Comparison of ENCODE assay signal across 2 cellular contexts in the genomic region with DNA sequence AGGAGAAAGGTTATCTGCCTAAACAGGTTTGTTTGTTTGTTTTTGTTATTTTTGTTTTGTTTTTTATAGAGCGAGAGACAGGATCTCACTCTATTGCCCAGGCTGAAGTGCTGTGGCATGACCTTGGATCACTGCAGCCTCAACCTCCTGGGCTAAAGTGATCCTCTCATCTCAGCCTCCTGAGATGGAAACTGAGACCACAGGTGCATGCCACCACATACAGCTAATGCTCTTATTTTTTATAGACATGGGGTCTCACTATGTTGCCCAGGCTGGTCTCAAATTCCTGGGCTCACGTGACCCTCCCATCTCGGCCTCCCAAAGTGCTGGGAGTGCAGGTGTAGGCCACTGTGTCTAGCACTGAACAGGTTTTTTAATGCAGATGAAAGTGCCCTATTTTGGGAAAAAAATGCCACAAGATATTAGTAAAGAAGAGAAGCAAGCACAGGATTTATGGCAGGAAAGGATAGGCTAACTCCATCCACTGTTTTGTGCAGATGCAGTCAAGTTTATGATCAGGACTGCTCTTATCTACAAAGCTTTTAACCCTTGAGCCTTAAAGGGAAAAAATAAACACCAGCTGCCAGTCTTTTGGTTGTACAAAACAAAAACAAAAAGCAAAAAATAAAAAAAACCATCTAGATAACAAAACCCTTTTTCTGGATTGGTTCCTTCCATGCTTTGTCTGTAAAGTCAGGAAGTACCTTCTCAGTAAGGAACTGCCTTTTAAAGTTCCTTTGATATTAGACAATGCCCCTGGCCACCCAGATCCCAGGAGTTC.
TF ChIP-seq lines count a peak whose summit lies in the region.

No MANE protein-coding gene starts in this region.

TF ChIP-seq in WTC11, 78 proteins besides CTCF, POLR2A, EP300 and RAD21 (continues in another document):
- TF ChIP-seq, protein P1, sequence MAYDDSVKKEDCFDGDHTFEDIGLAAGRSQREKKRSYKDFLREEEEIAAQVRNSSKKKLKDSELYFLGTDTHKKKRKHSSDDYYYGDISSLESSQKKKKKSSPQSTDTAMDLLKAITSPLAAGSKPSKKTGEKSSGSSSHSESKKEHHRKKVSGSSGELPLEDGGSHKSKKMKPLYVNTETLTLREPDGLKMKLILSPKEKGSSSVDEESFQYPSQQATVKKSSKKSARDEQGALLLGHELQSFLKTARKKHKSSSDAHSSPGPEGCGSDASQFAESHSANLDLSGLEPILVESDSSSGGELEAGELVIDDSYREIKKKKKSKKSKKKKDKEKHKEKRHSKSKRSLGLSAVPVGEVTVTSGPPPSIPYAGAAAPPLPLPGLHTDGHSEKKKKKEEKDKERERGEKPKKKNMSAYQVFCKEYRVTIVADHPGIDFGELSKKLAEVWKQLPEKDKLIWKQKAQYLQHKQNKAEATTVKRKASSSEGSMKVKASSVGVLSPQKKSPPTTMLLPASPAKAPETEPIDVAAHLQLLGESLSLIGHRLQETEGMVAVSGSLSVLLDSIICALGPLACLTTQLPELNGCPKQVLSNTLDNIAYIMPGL (CRISPR knock-in tag; IDR thresholded peaks at IDR 0.05), result no peak
- TF ChIP-seq FOXJ3 (CRISPR knock-in tag; IDR thresholded peaks at IDR 0.05; ENCODE audit: borderline replicate concordance), result no peak
- TF ChIP-seq ZNF232 (CRISPR knock-in tag; IDR thresholded peaks at IDR 0.05), result no peak
- no peak for TF ChIP-seq E2F5 (CRISPR knock-in tag; IDR thresholded peaks at IDR 0.05)
- TF ChIP-seq STAT6 (CRISPR knock-in tag; conservative IDR thresholded peaks at IDR 0.05; ENCODE audit: low read depth), result no peak
- no peak for TF ChIP-seq GRHL2 (CRISPR knock-in tag; IDR thresholded peaks at IDR 0.05; ENCODE audit: insufficient replicate concordance, severe bottlenecking)
- no peak for TF ChIP-seq MAX (CRISPR knock-in tag; IDR thresholded peaks at IDR 0.05)
- no peak for TF ChIP-seq MYBL2 (CRISPR knock-in tag; IDR thresholded peaks at IDR 0.05)
- TF ChIP-seq CREB1 (CRISPR knock-in tag; IDR thresholded peaks at IDR 0.05), result no peak
- no peak for TF ChIP-seq SMAD3 (CRISPR knock-in tag; IDR thresholded peaks at IDR 0.05; ENCODE audit: borderline replicate concordance)
- TF ChIP-seq ZNF219 (CRISPR knock-in tag; IDR thresholded peaks at IDR 0.05; ENCODE audit: borderline replicate concordance), result no peak
- TF ChIP-seq FOXK1 (CRISPR knock-in tag; IDR thresholded peaks at IDR 0.05), result no peak
- TF ChIP-seq GABPB1 (CRISPR knock-in tag; IDR thresholded peaks at IDR 0.05), result no peak
- no peak for TF ChIP-seq PREB (CRISPR knock-in tag; IDR thresholded peaks at IDR 0.05; ENCODE audit: borderline replicate concordance)
- no peak for TF ChIP-seq ZNF512 (CRISPR knock-in tag; IDR thresholded peaks at IDR 0.05; ENCODE audit: borderline replicate concordance)
- TF ChIP-seq GTF2I (CRISPR knock-in tag; conservative IDR thresholded peaks at IDR 0.05), result peak; percentile 96
- no peak for TF ChIP-seq SMAD4 (CRISPR knock-in tag; IDR thresholded peaks at IDR 0.05)
- TF ChIP-seq, protein P2, sequence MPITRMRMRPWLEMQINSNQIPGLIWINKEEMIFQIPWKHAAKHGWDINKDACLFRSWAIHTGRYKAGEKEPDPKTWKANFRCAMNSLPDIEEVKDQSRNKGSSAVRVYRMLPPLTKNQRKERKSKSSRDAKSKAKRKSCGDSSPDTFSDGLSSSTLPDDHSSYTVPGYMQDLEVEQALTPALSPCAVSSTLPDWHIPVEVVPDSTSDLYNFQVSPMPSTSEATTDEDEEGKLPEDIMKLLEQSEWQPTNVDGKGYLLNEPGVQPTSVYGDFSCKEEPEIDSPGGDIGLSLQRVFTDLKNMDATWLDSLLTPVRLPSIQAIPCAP (CRISPR knock-in tag; IDR thresholded peaks at IDR 0.05), result no peak

TF ChIP-seq in HepG2, 621 proteins besides CTCF, POLR2A, EP300 and RAD21 (continues in another document):
- TF ChIP-seq EED (CRISPR knock-in tag; IDR thresholded peaks at IDR 0.05), result no peak
- TF ChIP-seq, protein P3, sequence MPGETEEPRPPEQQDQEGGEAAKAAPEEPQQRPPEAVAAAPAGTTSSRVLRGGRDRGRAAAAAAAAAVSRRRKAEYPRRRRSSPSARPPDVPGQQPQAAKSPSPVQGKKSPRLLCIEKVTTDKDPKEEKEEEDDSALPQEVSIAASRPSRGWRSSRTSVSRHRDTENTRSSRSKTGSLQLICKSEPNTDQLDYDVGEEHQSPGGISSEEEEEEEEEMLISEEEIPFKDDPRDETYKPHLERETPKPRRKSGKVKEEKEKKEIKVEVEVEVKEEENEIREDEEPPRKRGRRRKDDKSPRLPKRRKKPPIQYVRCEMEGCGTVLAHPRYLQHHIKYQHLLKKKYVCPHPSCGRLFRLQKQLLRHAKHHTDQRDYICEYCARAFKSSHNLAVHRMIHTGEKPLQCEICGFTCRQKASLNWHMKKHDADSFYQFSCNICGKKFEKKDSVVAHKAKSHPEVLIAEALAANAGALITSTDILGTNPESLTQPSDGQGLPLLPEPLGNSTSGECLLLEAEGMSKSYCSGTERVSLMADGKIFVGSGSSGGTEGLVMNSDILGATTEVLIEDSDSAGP (CRISPR knock-in tag; IDR thresholded peaks at IDR 0.05; ENCODE audit: borderline replicate concordance), result no peak
- no peak for TF ChIP-seq ZNF143 (CRISPR knock-in tag; IDR thresholded peaks at IDR 0.05)
- TF ChIP-seq ZNF652 (CRISPR knock-in tag; IDR thresholded peaks at IDR 0.05; ENCODE audit: borderline replicate concordance, low read depth), result peak; percentile 88
- no peak for TF ChIP-seq ZNF766 (CRISPR knock-in tag; IDR thresholded peaks at IDR 0.05; ENCODE audit: borderline replicate concordance)
- TF ChIP-seq REPIN1 (CRISPR knock-in tag; IDR thresholded peaks at IDR 0.05; ENCODE audit: borderline replicate concordance, low read depth), result 0 out of 2 replicates have a peak, but pooled peaks have one; percentile 21
- TF ChIP-seq PREB (CRISPR knock-in tag; IDR thresholded peaks at IDR 0.05), result no peak
- TF ChIP-seq HNF4A (CRISPR knock-in tag; IDR thresholded peaks at IDR 0.05), result no peak
- no peak for TF ChIP-seq PLRG1 (conservative IDR thresholded peaks at IDR 0.05)
- no peak for TF ChIP-seq ARNT2 (CRISPR knock-in tag; IDR thresholded peaks at IDR 0.05; ENCODE audit: low read depth)
- TF ChIP-seq REST (IDR thresholded peaks at IDR 0.05; ENCODE audit: borderline replicate concordance in 1 of 2, low read depth in 1 of 2, low read length in 2 of 2), result no peak
- TF ChIP-seq PAF1 (CRISPR knock-in tag; IDR thresholded peaks at IDR 0.05), result no peak
- no peak for TF ChIP-seq FOXO4 (CRISPR knock-in tag; conservative IDR thresholded peaks at IDR 0.05)
- TF ChIP-seq SALL1 (CRISPR knock-in tag; IDR thresholded peaks at IDR 0.05), result no peak
- peak; percentile 94 for TF ChIP-seq ZNF770 (CRISPR knock-in tag; IDR thresholded peaks at IDR 0.05)
- TF ChIP-seq MED1 (CRISPR knock-in tag; IDR thresholded peaks at IDR 0.05), result no peak
- TF ChIP-seq TBL1XR1 (IDR thresholded peaks at IDR 0.05; ENCODE audit: borderline replicate concordance, low read length, partially characterized antibody), result no peak
- no peak for TF ChIP-seq FOXP1 (IDR thresholded peaks at IDR 0.05)
- peak; percentile 42; the same call in 1 of the 2 replicates for TF ChIP-seq FOXP1 (CRISPR knock-in tag; IDR thresholded peaks at IDR 0.05)
- no peak for TF ChIP-seq ZNF224 (CRISPR knock-in tag; IDR thresholded peaks at IDR 0.05)
- TF ChIP-seq ZNF33B (CRISPR knock-in tag; IDR thresholded peaks at IDR 0.05), result no peak
- TF ChIP-seq, protein P4, sequence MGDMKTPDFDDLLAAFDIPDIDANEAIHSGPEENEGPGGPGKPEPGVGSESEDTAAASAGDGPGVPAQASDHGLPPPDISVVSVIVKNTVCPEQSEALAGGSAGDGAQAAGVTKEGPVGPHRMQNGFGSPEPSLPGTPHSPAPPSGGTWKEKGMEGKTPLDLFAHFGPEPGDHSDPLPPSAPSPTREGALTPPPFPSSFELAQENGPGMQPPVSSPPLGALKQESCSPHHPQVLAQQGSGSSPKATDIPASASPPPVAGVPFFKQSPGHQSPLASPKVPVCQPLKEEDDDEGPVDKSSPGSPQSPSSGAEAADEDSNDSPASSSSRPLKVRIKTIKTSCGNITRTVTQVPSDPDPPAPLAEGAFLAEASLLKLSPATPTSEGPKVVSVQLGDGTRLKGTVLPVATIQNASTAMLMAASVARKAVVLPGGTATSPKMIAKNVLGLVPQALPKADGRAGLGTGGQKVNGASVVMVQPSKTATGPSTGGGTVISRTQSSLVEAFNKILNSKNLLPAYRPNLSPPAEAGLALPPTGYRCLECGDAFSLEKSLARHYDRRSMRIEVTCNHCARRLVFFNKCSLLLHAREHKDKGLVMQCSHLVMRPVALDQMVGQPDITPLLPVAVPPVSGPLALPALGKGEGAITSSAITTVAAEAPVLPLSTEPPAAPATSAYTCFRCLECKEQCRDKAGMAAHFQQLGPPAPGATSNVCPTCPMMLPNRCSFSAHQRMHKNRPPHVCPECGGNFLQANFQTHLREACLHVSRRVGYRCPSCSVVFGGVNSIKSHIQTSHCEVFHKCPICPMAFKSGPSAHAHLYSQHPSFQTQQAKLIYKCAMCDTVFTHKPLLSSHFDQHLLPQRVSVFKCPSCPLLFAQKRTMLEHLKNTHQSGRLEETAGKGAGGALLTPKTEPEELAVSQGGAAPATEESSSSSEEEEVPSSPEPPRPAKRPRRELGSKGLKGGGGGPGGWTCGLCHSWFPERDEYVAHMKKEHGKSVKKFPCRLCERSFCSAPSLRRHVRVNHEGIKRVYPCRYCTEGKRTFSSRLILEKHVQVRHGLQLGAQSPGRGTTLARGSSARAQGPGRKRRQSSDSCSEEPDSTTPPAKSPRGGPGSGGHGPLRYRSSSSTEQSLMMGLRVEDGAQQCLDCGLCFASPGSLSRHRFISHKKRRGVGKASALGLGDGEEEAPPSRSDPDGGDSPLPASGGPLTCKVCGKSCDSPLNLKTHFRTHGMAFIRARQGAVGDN (CRISPR knock-in tag; IDR thresholded peaks at IDR 0.05), result no peak
- peak; percentile 97 for TF ChIP-seq ZNF121 (CRISPR knock-in tag; IDR thresholded peaks at IDR 0.05)
- no peak for TF ChIP-seq ZBTB20 (CRISPR knock-in tag; IDR thresholded peaks at IDR 0.05; ENCODE audit: borderline replicate concordance, low read depth)
- TF ChIP-seq ATF6 (CRISPR knock-in tag; conservative IDR thresholded peaks at IDR 0.05), result no peak
- TF ChIP-seq SMARCC2 (IDR thresholded peaks at IDR 0.05), result no peak
- TF ChIP-seq NFE2L2 (IDR thresholded peaks at IDR 0.05; ENCODE audit: low read length), result no peak
